In genomic region chr11:63974259-63975143, GRCh38 we compare ENCODE assay signal across 8 cellular contexts. TPM values are rescaled to one million over a fixed set of nuclear protein-coding genes. Genes with fewer than 3 reads are reported as not detected.
A peak's percentile ranks its signal among the peaks of the same experiment; 100 is the strongest.
DNase-seq lines count a peak whose midpoint lies in the region; ATAC-seq lines count a peak whose summit lies in the region.

A gene with protein sequence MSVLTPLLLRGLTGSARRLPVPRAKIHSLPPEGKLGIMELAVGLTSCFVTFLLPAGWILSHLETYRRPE (plus strand): TSS chr11:63974620. CDS start chr11:63974681, 61 bp downstream.

- H3K4me1 Mint-ChIP-seq in IgD-negative memory B cell: peaks cover 15 to 23% (median 21%) of the 10 kb centered on the region in 3 donors

- peaks cover 2% of the 10 kb centered on the region for H3K27me3 Mint-ChIP-seq in IgD-negative memory B cell

- H3K36me3 Mint-ChIP-seq in IgD-negative memory B cell: peaks cover 2% of the 10 kb centered on the region

- ATAC-seq in GM21529 (IDR thresholded peaks at IDR 0.05; ENCODE audit: unreplicated experiment): peak; percentile 98

- peak within 1 kb of the TSS; percentile 87 to 99 (median 98) for H3K27ac Mint-ChIP-seq in IgD-negative memory B cell

- DNase-seq in DMS114 treated with DMSO at 0.1 percent for 48 hours (lab: John Stamatoyannopoulos, UW; ENCODE audit: unreplicated experiment) (peak; percentile 100), OCI-M2 (lab: John Stamatoyannopoulos, UW; ENCODE audit: unreplicated experiment) (peak; percentile 75), activated T-cell treated with anti-CD3 and anti-CD28 coated beads for 4 hours (peak; percentile 91), epidermal melanocyte (ENCODE audit: insufficient read length, low spot score) (peak; percentile 96), middle frontal gyrus (ENCODE audit: extremely low spot score, low spot score) (peak; percentile 100)
- peak; percentile 83 to 90 for DNase-seq in stimulated activated CD8-positive, alpha-beta memory T cell treated with anti-CD3 and anti-CD28 coated beads, Interleukin-2, amount 100 ng/mL, for 48 hours (ENCODE audit: low read depth in 2 of 2)

- H3K9me3 Mint-ChIP-seq in IgD-negative memory B cell: no peaks in the 10 kb centered on the region

- H3K4me3 Mint-ChIP-seq in IgD-negative memory B cell: peak within 1 kb of the TSS; percentile 97 to 100 (median 100)

RNA-seq across cellular contexts. Expression of the gene that starts here (rescaled TPM):
- 298 TPM for polyA plus RNA-seq in IgD-negative memory B cell

Comparison
In these comparisons a context has a peak if more than half of its experiments do, and no peak if none do; other contexts are left out.
1. Peak in every context shown above with its lines: DNase-seq and ATAC-seq.